Comparison of ENCODE assay signal across 1 cellular context in the genomic region with DNA sequence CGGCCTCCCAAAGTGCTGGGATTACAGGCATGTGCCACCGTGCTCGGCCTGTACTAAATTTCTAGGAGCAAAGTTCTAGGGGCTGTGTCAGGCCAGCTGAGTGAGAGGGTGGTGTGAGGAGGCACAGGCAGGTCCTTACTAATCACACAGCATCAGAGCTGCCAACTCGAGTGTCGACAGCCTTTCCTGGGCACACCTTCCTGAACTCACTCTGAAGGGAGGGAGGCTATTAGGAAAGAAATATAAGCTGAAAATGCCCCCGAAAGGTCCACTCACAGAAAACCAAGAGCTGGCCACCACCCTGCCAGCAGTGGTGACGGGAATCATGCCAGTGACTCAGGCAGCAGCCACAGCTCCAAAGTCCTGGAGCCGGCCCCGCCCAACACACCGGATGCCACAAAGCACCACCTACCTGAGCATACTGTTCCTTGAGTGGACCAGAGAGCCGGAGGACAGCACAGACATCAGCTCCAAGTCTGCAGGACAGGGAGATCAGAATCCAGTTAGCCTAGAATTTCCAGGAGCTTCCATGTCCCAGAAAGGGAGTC.
TF ChIP-seq lines count a peak whose summit lies in the region.

No MANE protein-coding gene starts in this region.

TF ChIP-seq in liver, 16 proteins besides CTCF, POLR2A, EP300 and RAD21 (continued from another document):
- TF ChIP-seq ZBTB33 (IDR thresholded peaks at IDR 0.05) (peak; percentile 61), HNF4G (IDR thresholded peaks at IDR 0.05) (peak; percentile 85), GABPA (IDR thresholded peaks at IDR 0.05 in 1 of 2, conservative IDR thresholded peaks at IDR 0.05 in 1 of 2) (peak in 1 of 2 donors; percentile 62), NR2F2 (IDR thresholded peaks at IDR 0.05) (peak; percentile 10), JUND (IDR thresholded peaks at IDR 0.05) (peak; percentile 79 to 90), FOXA2 (IDR thresholded peaks at IDR 0.05) (no peak), YY1 (IDR thresholded peaks at IDR 0.05) (peak; percentile 88), MAX (IDR thresholded peaks at IDR 0.05) (peak; percentile 77)
- TF ChIP-seq, protein P1, sequence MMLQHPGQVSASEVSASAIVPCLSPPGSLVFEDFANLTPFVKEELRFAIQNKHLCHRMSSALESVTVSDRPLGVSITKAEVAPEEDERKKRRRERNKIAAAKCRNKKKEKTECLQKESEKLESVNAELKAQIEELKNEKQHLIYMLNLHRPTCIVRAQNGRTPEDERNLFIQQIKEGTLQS (IDR thresholded peaks at IDR 0.05) = peak; percentile 75
